Comparison of ENCODE assay signal across 20 cellular contexts in genomic region chr1:27380223-27380622, GRCh38. TPM values are rescaled to one million over a fixed set of nuclear protein-coding genes. Genes with fewer than 3 reads are reported as not detected.
DNase-seq lines count a peak whose midpoint lies in the region; ATAC-seq and TF ChIP-seq lines count a peak whose summit lies in the region.
"Had no signal": no experiment of that assay in that cellular context is flagged by ENCODE, and none has a peak within 500 bp of the region (broad histone marks: within the 10 kb centered on the region; RNA-seq: fewer than 3 reads in every experiment).

No MANE protein-coding gene starts in this region.

- no peaks in the 10 kb centered on the region for H3K79me2 ChIP-seq in GM23248 (ENCODE audit: insufficient read depth)

- H3K36me3 ChIP-seq in GM23248 (ENCODE audit: low read depth) (no peaks in the 10 kb centered on the region), adipocyte (ENCODE audit: control insufficient read depth, insufficient read depth, low read length, severe bottlenecking) (no peaks in the 10 kb centered on the region), neuronal stem cell (replicated peaks in 1 of 2; ENCODE audit: control insufficient read depth in 2 of 2, insufficient read depth in 2 of 2, low read length in 2 of 2) (no peaks in the 10 kb centered on the region), upper lobe of right lung (no peaks in the 10 kb centered on the region)
- H3K36me3 ChIP-seq: HAP-1 had no signal

- H3K4me1 ChIP-seq in GM23248 (ENCODE audit: insufficient read depth) (no peaks in the 10 kb centered on the region), adipocyte (ENCODE audit: control insufficient read depth, insufficient read depth, low read length) (peaks cover 7% of the 10 kb centered on the region), neuronal stem cell (ENCODE audit: control insufficient read depth in 2 of 2, insufficient read depth in 1 of 2, low read depth in 1 of 2, low read length in 2 of 2) (peaks cover 0 to 5% of the 10 kb centered on the region in 2 donors), upper lobe of right lung (peaks cover 14% of the 10 kb centered on the region)
- H3K4me1 ChIP-seq: HAP-1 had no signal

- no peak overlapping the region for H4K8ac ChIP-seq in neuronal stem cell (ENCODE audit: low read depth, low read length)

- H3K79me1 ChIP-seq in neuronal stem cell (ENCODE audit: low read depth, low read length), result no peaks in the 10 kb centered on the region

- no peak overlapping the region for H4K91ac ChIP-seq in neuronal stem cell (ENCODE audit: low read depth, low read length, poor library complexity)

- no peaks in the 10 kb centered on the region for H3K9me2 ChIP-seq in GM23248 (ENCODE audit: insufficient read depth)

- no peak overlapping the region for H3K4me3 Mint-ChIP-seq in stimulated activated effector memory CD8-positive, alpha-beta T cell treated with anti-CD3 and anti-CD28 coated beads, Interleukin-12 subunit alpha, Interleukin-12 subunit beta, amount 100 ng/mL, for 72 hours
- H3K4me3 Mint-ChIP-seq: CD14-positive monocyte had no signal

- H2AK5ac ChIP-seq in neuronal stem cell (ENCODE audit: low read depth, low read length), result no peak overlapping the region

- H3K14ac ChIP-seq in neuronal stem cell (ENCODE audit: low read length), result no peak overlapping the region

- no peak overlapping the region for H3K4ac ChIP-seq in neuronal stem cell (ENCODE audit: low read length)

- H3K18ac ChIP-seq in neuronal stem cell (ENCODE audit: low read length), result no peak overlapping the region

- intact Hi-C loops in upper lobe of right lung (cut with DNase I), result no loop called here

- no peak overlapping the region for H3K4me3 ChIP-seq in GM23248
- no peak overlapping the region for H3K4me3 ChIP-seq in adipocyte (ENCODE audit: low read length)
- H3K4me3 ChIP-seq in neuronal stem cell (ENCODE audit: low read length in 2 of 2), result no peak overlapping the region
- no peak overlapping the region for H3K4me3 ChIP-seq in upper lobe of right lung
- H3K4me3 ChIP-seq: HAP-1 had no signal

- H3K9me3 ChIP-seq in GM23248 (ENCODE audit: low read depth), result no peaks in the 10 kb centered on the region
- no peaks in the 10 kb centered on the region for H3K9me3 ChIP-seq in adipocyte (ENCODE audit: control insufficient read depth, low read length)
- no peaks in the 10 kb centered on the region for H3K9me3 ChIP-seq in neuronal stem cell (replicated peaks in 1 of 2; ENCODE audit: control insufficient read depth in 2 of 2, insufficient read depth in 1 of 2, low read depth in 1 of 2, low read length in 2 of 2)
- H3K9me3 ChIP-seq in upper lobe of right lung, result no peaks in the 10 kb centered on the region
- H3K9me3 ChIP-seq: HAP-1 had no signal

- H2AFZ ChIP-seq in GM23248, result no peak overlapping the region
- H2AFZ ChIP-seq in neuronal stem cell (ENCODE audit: low read length), result no peak overlapping the region

- 49 to 53% methylated on average over 4 of the region's 4 CpGs for WGBS in GM23248 (ENCODE audit: low coverage in 1 of 2, low lambda C conversion rate in 2 of 2, missing lambda C conversion rate in 2 of 2), 2 experiments
- WGBS in neuronal stem cell (ENCODE audit: extremely low coverage in 2 of 2, insufficient read length in 2 of 2, insufficient replicate concordance in 1 of 2), 2 donors, result no CpG with 5 or more reads among the region's 4 CpGs

- H3K9ac ChIP-seq in GM23248 (no peak overlapping the region), adipocyte (ENCODE audit: low read length) (no peak overlapping the region), neuronal stem cell (ENCODE audit: low read depth, low read length, poor library complexity) (no peak overlapping the region)

- H3K4me2 ChIP-seq in GM23248 (ENCODE audit: unreplicated experiment) (no peak overlapping the region), neuronal stem cell (ENCODE audit: insufficient read depth, low read length, poor library complexity, severe bottlenecking) (no peak overlapping the region)

- H2BK15ac ChIP-seq in neuronal stem cell (ENCODE audit: low read length), result peak overlapping the region; percentile 11

- no peak overlapping the region for H2BK5ac ChIP-seq in neuronal stem cell (ENCODE audit: low read length)

- in situ Hi-C loops in GM23248 (cut with MboI), result no loop called here

- no peaks in the 10 kb centered on the region for H3K9me3 Mint-ChIP-seq in stimulated activated effector memory CD8-positive, alpha-beta T cell treated with anti-CD3 and anti-CD28 coated beads, Interleukin-12 subunit alpha, Interleukin-12 subunit beta, amount 100 ng/mL, for 72 hours
- H3K9me3 Mint-ChIP-seq: CD14-positive monocyte had no signal

- no peak overlapping the region for H2BK12ac ChIP-seq in neuronal stem cell (ENCODE audit: low read length)

- H3K27ac Mint-ChIP-seq in stimulated activated effector memory CD8-positive, alpha-beta T cell treated with anti-CD3 and anti-CD28 coated beads, Interleukin-12 subunit alpha, Interleukin-12 subunit beta, amount 100 ng/mL, for 72 hours, result no peak overlapping the region

- ATAC-seq in upper lobe of right lung (peak; percentile 44), HG03135 (IDR thresholded peaks at IDR 0.05; ENCODE audit: unreplicated experiment) (no peak)
- ATAC-seq in stimulated activated effector memory CD8-positive, alpha-beta T cell treated with anti-CD3 and anti-CD28 coated beads, Interleukin-12 subunit alpha, Interleukin-12 subunit beta, amount 100 ng/mL, for 72 hours, result no peak
- ATAC-seq: PC-3 had no signal

- no peak overlapping the region for H3K23ac ChIP-seq in neuronal stem cell (ENCODE audit: low read depth, low read length, poor library complexity)

- H3K36me3 Mint-ChIP-seq in stimulated activated effector memory CD8-positive, alpha-beta T cell treated with anti-CD3 and anti-CD28 coated beads, Interleukin-12 subunit alpha, Interleukin-12 subunit beta, amount 100 ng/mL, for 72 hours, result no peaks in the 10 kb centered on the region
- H3K36me3 Mint-ChIP-seq: CD14-positive monocyte had no signal

- no peaks in the 10 kb centered on the region for H3K27me3 ChIP-seq in GM23248 (replicated peaks; ENCODE audit: insufficient read depth)
- H3K27me3 ChIP-seq in adipocyte (replicated peaks; ENCODE audit: control insufficient read depth, insufficient read depth, low read length), result peaks cover 6% of the 10 kb centered on the region
- H3K27me3 ChIP-seq in neuronal stem cell (ENCODE audit: control insufficient read depth in 3 of 3, insufficient read depth in 3 of 3, low read depth in 1 of 3, low read length in 3 of 3), result peaks cover 0 to 43% (median 19%) of the 10 kb centered on the region in 3 experiments
- H3K27me3 ChIP-seq in upper lobe of right lung, result no peaks in the 10 kb centered on the region

- H3K27ac ChIP-seq in GM23248 (no peak overlapping the region), neuronal stem cell (replicated peaks; ENCODE audit: low read length) (no peak overlapping the region), upper lobe of right lung (no peak overlapping the region)

- no peak for TF ChIP-seq CTCF in upper lobe of right lung (IDR thresholded peaks at IDR 0.05)

- no peaks in the 10 kb centered on the region for H4K20me1 ChIP-seq in GM23248 (ENCODE audit: insufficient read depth)

- H3F3A ChIP-seq in GM23248 (ENCODE audit: insufficient read depth), result no peaks in the 10 kb centered on the region

- H3K4me1 Mint-ChIP-seq in stimulated activated effector memory CD8-positive, alpha-beta T cell treated with anti-CD3 and anti-CD28 coated beads, Interleukin-12 subunit alpha, Interleukin-12 subunit beta, amount 100 ng/mL, for 72 hours, result no peaks in the 10 kb centered on the region

- no peak overlapping the region for H2BK120ac ChIP-seq in neuronal stem cell (ENCODE audit: low read depth, low read length)

- DNase-seq in GM23248 (peak; percentile 50), adipocyte (ENCODE audit: low read depth) (peak; percentile 31), neuronal stem cell (ENCODE audit: low spot score) (no peak), upper lobe of right lung (no peak), DMS 273 (lab: John Stamatoyannopoulos, UW; ENCODE audit: unreplicated experiment) (no peak)
- DNase-seq in stimulated activated effector memory CD8-positive, alpha-beta T cell treated with anti-CD3 and anti-CD28 coated beads, Interleukin-12 subunit alpha, Interleukin-12 subunit beta, amount 100 ng/mL, for 72 hours (ENCODE audit: low spot score in 2 of 2), result no peak
- DNase-seq: ACHN, DND-41, KG1, NCI-H1417 treated with DMSO at 0.1 percent for 48 hours, NCI-H187 treated with DMSO at 0.1 percent for 48 hours, NCI-H226, NCI-H524 treated with DMSO at 0.1 percent for 48 hours, PC-3, RPMI8226, SIG-M5 had no signal

RNA-seq across cellular contexts. Expression of gene CD164L2, which starts 2.9 kb away (rescaled TPM):
- total RNA-seq in GM23248 (2014; rRNA removed; shearing (Covaris generic)), result not detected in 2 replicates
- not detected in 2 replicates for polyA plus RNA-seq in GM23248 (2016; fragmentation: Nextera tagmentation; extraction: Ambion mirVana)
- polyA plus RNA-seq in neuronal stem cell (2013, experiment 1 of 2), result 0.07 TPM
- 0.10 TPM for polyA plus RNA-seq in neuronal stem cell (2013, experiment 2 of 2)
- 1.2 TPM for total RNA-seq in upper lobe of right lung
- total RNA-seq: G401 had no signal
- polyA plus RNA-seq: CD14-positive monocyte had no signal

RNA-seq across cellular contexts. Expression of gene FCN3, which starts 5.6 kb away (rescaled TPM):
- not detected in 2 replicates for total RNA-seq in GM23248 (2014; rRNA removed; shearing (Covaris generic))
- polyA plus RNA-seq in GM23248 (2016; fragmentation: Nextera tagmentation; extraction: Ambion mirVana), result not detected in 2 replicates
- not detected for polyA plus RNA-seq in neuronal stem cell (2013, experiment 1 of 2)
- not detected for polyA plus RNA-seq in neuronal stem cell (2013, experiment 2 of 2)
- total RNA-seq in upper lobe of right lung, result 826 TPM
- total RNA-seq: G401, PC-3 had no signal
- polyA plus RNA-seq: CD14-positive monocyte had no signal

RNA-seq across cellular contexts. Expression of gene GPR3, which starts 12.2 kb away (rescaled TPM):
- total RNA-seq in GM23248 (2014; rRNA removed; shearing (Covaris generic)), result 0.32 and 0.38 TPM in 2 replicates
- polyA plus RNA-seq in GM23248 (2016; fragmentation: Nextera tagmentation; extraction: Ambion mirVana), result 1.6 and 1.8 TPM in 2 replicates
- polyA plus RNA-seq in neuronal stem cell (2013, experiment 1 of 2), result 7.5 TPM
- polyA plus RNA-seq in neuronal stem cell (2013, experiment 2 of 2), result 7.8 TPM
- 0.90 TPM for total RNA-seq in upper lobe of right lung

RNA-seq across cellular contexts. Expression of gene MAP3K6, which starts 13.5 kb away (rescaled TPM):
- 31.5 and 40.3 TPM in 2 replicates for total RNA-seq in GM23248 (2014; rRNA removed; shearing (Covaris generic))
- 13.7 and 17.9 TPM in 2 replicates for polyA plus RNA-seq in GM23248 (2016; fragmentation: Nextera tagmentation; extraction: Ambion mirVana)
- 8.4 TPM for polyA plus RNA-seq in neuronal stem cell (2013, experiment 1 of 2)
- polyA plus RNA-seq in neuronal stem cell (2013, experiment 2 of 2), result 8.3 TPM
- total RNA-seq in upper lobe of right lung, result 144 TPM

RNA-seq across cellular contexts. Expression of gene SYTL1, which starts 38.4 kb away (rescaled TPM):
- total RNA-seq in GM23248 (2014; rRNA removed; shearing (Covaris generic)), result not detected in 2 replicates
- not detected in 2 replicates for polyA plus RNA-seq in GM23248 (2016; fragmentation: Nextera tagmentation; extraction: Ambion mirVana)
- polyA plus RNA-seq in neuronal stem cell (2013, experiment 1 of 2), result 8.5 TPM
- 8.0 TPM for polyA plus RNA-seq in neuronal stem cell (2013, experiment 2 of 2)
- 30.6 TPM for total RNA-seq in upper lobe of right lung

Comparison
In these comparisons a context has a peak if more than half of its experiments do, and no peak if none do; other contexts are left out.
1. DNase-seq: peak in GM23248 (single experiment) and adipocyte (single experiment); none in neuronal stem cell (single experiment), upper lobe of right lung (single experiment), DMS 273 (single experiment) and stimulated activated effector memory CD8-positive, alpha-beta T cell treated with anti-CD3 and anti-CD28 coated beads, Interleukin-12 subunit alpha, Interleukin-12 subunit beta, amount 100 ng/mL, for 72 hours (0 of 2).
2. RNA of gene FCN3, which starts 5.6 kb away (total RNA-seq): 826 TPM in upper lobe of right lung (single experiment); not detected in GM23248; every median in the first group is over 100 times any median in the second.